In genomic region chr2:64179582-64180321, GRCh38 we compare ENCODE assay signal across 12 cellular contexts. TPM values are rescaled to one million over a fixed set of nuclear protein-coding genes. Genes with fewer than 3 reads are reported as not detected.
DNase-seq lines count a peak whose midpoint lies in the region; ATAC-seq, FAIRE-seq and TF ChIP-seq lines count a peak whose summit lies in the region.
"Had no signal": no experiment of that assay in that cellular context is flagged by ENCODE, and none has a peak within 500 bp of the region (broad histone marks: within the 10 kb centered on the region; RNA-seq: fewer than 3 reads in every experiment).

No MANE protein-coding gene starts in this region.

- ATAC-seq in GM19463 (IDR thresholded peaks at IDR 0.05; ENCODE audit: unreplicated experiment) (peak; percentile 97), HG03064 (IDR thresholded peaks at IDR 0.05; ENCODE audit: low read depth, unreplicated experiment) (peak; percentile 80)

- peaks cover 17% of the 10 kb centered on the region for H3K4me1 ChIP-seq in adipocyte (ENCODE audit: control insufficient read depth, insufficient read depth, low read length)
- H3K4me1 ChIP-seq in small intestine (ENCODE audit: control insufficient read depth in 2 of 2, insufficient read depth in 1 of 2, low read depth in 1 of 2, low read length in 1 of 2) = no peaks in the 10 kb centered on the region

- H3K9ac ChIP-seq in adipocyte (ENCODE audit: low read length) = no peak overlapping the region

- 76 to 92% (median 88%) methylated on average over 10 of the region's 10 CpGs for WGBS in small intestine, 3 donors

- no peaks in the 10 kb centered on the region for H3K9me3 ChIP-seq in adipocyte (ENCODE audit: control insufficient read depth, low read length)
- H3K9me3 ChIP-seq in small intestine (ENCODE audit: control insufficient read depth, low read depth) = no peaks in the 10 kb centered on the region
- H3K9me3 ChIP-seq: neutrophil had no signal

- H3K27ac ChIP-seq in small intestine (ENCODE audit: low read depth in 1 of 2, low read length in 1 of 2) = no peak overlapping the region
- H3K27ac ChIP-seq: C4-2B, neutrophil had no signal

- peak; percentile 47 for DNase-seq in GM10266 (ENCODE audit: extremely low spot score)
- DNase-seq in adipocyte (ENCODE audit: low read depth) = peak; percentile 27
- DNase-seq in nucleus accumbens (lab: John Stamatoyannopoulos, UW) = no peak
- no peak for DNase-seq in HCEC 1CT
- no peak for DNase-seq in GM19240 (ENCODE audit: insufficient read length, low spot score)
- DNase-seq in small intestine = no peak
- DNase-seq: glutamatergic neuron, H9 had no signal

- H3K27me3 ChIP-seq in adipocyte (replicated peaks; ENCODE audit: control insufficient read depth, insufficient read depth, low read length) (no peaks in the 10 kb centered on the region), small intestine (ENCODE audit: control insufficient read depth in 2 of 2, insufficient read depth in 2 of 2, low read length in 2 of 2) (peaks cover 0 to 2% of the 10 kb centered on the region in 2 donors)
- H3K27me3 ChIP-seq: neutrophil had no signal

- no peak for FAIRE-seq in small intestine (lab: Jason Lieb, UNC)

- TF ChIP-seq CTCF in GM10266 (IDR thresholded peaks at IDR 0.05; ENCODE audit: control insufficient read depth, insufficient read depth, low read depth, missing control alignments) = no peak

- H3K36me3 ChIP-seq in adipocyte (ENCODE audit: control insufficient read depth, insufficient read depth, low read length, severe bottlenecking) (no peaks in the 10 kb centered on the region), small intestine (ENCODE audit: control insufficient read depth in 2 of 2, insufficient read depth in 2 of 2, low read length in 2 of 2) (no peaks in the 10 kb centered on the region)
- H3K36me3 ChIP-seq: neutrophil had no signal

- H3K4me3 ChIP-seq in adipocyte (ENCODE audit: low read length) = peak overlapping the region; percentile 31
- H3K4me3 ChIP-seq in small intestine (ENCODE audit: low read depth in 1 of 2, low read length in 2 of 2) = no peak overlapping the region

RNA-seq across cellular contexts. Expression of gene PELI1, which starts 35.5 kb away (rescaled TPM):
- 10 to 100 TPM; 20.5 to 26.6 (median 23.2) TPM for polyA plus RNA-seq in small intestine

Comparison
In these comparisons a context has a peak if more than half of its experiments do, and no peak if none do; other contexts are left out.
1. DNase-seq: peak in GM10266 (single experiment) and adipocyte (single experiment); none in nucleus accumbens (0 of 56), HCEC 1CT (single experiment), GM19240 (single experiment) and small intestine (single experiment).